8 cellular contexts compared by ENCODE assay signal in genomic region chr7:100126931-100127865, GRCh38. TPM values are rescaled to one million over a fixed set of nuclear protein-coding genes. Genes with fewer than 3 reads are reported as not detected.
A peak's percentile ranks its signal among the peaks of the same experiment; 100 is the strongest.
DNase-seq lines count a peak whose midpoint lies in the region; ATAC-seq and TF ChIP-seq lines count a peak whose summit lies in the region.

Gene MBLAC1 (plus strand): TSS chr7:100126967. CDS start chr7:100127396, 429 bp downstream.

- peak within 1 kb of the TSS; percentile 62 for H2AFZ ChIP-seq in SU-DHL-6 (ENCODE audit: low read depth, low read length, severe bottlenecking)
- H2AFZ ChIP-seq in parathyroid adenoma = peak within 1 kb of the TSS; percentile 90

- DNase-seq in NCI-H1417 treated with DMSO at 0.1 percent for 48 hours (lab: John Stamatoyannopoulos, UW) = peak; percentile 87
- DNase-seq in activated naive CD8-positive, alpha-beta T cell treated with anti-CD3 and anti-CD28 coated beads, Interleukin-2, amount 50 U/mL, for 24 hours = peak; percentile 90
- peak; percentile 92 to 96 for DNase-seq in cardiac muscle cell (ENCODE audit: low read depth in 1 of 2, low spot score in 1 of 2)
- peak; percentile 86 to 93 for DNase-seq in tibial artery

- H3K4me2 ChIP-seq in SU-DHL-6 (ENCODE audit: low read depth, low read length, poor library complexity, severe bottlenecking) (peak within 1 kb of the TSS; percentile 94), parathyroid adenoma (ENCODE audit: low read length) (peak within 1 kb of the TSS; percentile 96)

- H3K4me1 Mint-ChIP-seq in activated naive CD8-positive, alpha-beta T cell treated with anti-CD3 and anti-CD28 coated beads, Interleukin-2, amount 50 U/mL, for 24 hours = peaks cover 43% of the 10 kb centered on the region

- peak within 1 kb of the TSS; percentile 99 for H3K4me3 Mint-ChIP-seq in activated naive CD8-positive, alpha-beta T cell treated with anti-CD3 and anti-CD28 coated beads, Interleukin-2, amount 50 U/mL, for 24 hours

- no peaks in the 10 kb centered on the region for H3K27me3 Mint-ChIP-seq in activated naive CD8-positive, alpha-beta T cell treated with anti-CD3 and anti-CD28 coated beads, Interleukin-2, amount 50 U/mL, for 24 hours

- intact Hi-C loops in tibial artery (cut with DNase I; ENCODE audit: low total_unique reads) = loop anchor here (2.0 kb wide), 1 partner anchor 26 kb away; the partner anchor contains the start of genes AP4M1 and MCM7

- H4K20me1 ChIP-seq in SU-DHL-6 (ENCODE audit: low read depth, low read length) = no peaks in the 10 kb centered on the region

- H3K4me3 ChIP-seq in GM08714 (ENCODE audit: low read length) = peak within 1 kb of the TSS; percentile 86
- H3K4me3 ChIP-seq in SU-DHL-6 (ENCODE audit: insufficient read depth, low read length, poor library complexity, severe bottlenecking) = peak within 1 kb of the TSS; percentile 71
- H3K4me3 ChIP-seq in cardiac muscle cell = peak within 1 kb of the TSS; percentile 46
- peak within 1 kb of the TSS; percentile 85 for H3K4me3 ChIP-seq in parathyroid adenoma (ENCODE audit: low read depth, low read length)
- H3K4me3 ChIP-seq in tibial artery = peak within 1 kb of the TSS; percentile 68 to 88

- H3K27ac Mint-ChIP-seq in activated naive CD8-positive, alpha-beta T cell treated with anti-CD3 and anti-CD28 coated beads, Interleukin-2, amount 50 U/mL, for 24 hours = peak within 1 kb of the TSS; percentile 99

- H3K27me3 ChIP-seq in SU-DHL-6 (ENCODE audit: low read length) (no peaks in the 10 kb centered on the region), cardiac muscle cell (no peaks in the 10 kb centered on the region), parathyroid adenoma (ENCODE audit: control insufficient read depth, insufficient read depth, low read length) (no peaks in the 10 kb centered on the region), tibial artery (no peaks in the 10 kb centered on the region)

- H3K4me1 ChIP-seq in cardiac muscle cell (ENCODE audit: low read depth) = no peaks in the 10 kb centered on the region
- no peaks in the 10 kb centered on the region for H3K4me1 ChIP-seq in parathyroid adenoma
- H3K4me1 ChIP-seq in tibial artery = peaks cover 0 to 34% (median 15%) of the 10 kb centered on the region in 4 donors

- H3K9me2 ChIP-seq in SU-DHL-6 (replicated peaks; ENCODE audit: insufficient read depth, low read length) = no peaks in the 10 kb centered on the region

- H3K9me3 ChIP-seq in SU-DHL-6 (ENCODE audit: insufficient read depth, low read length) (no peaks in the 10 kb centered on the region), cardiac muscle cell (ENCODE audit: low read depth) (no peaks in the 10 kb centered on the region), parathyroid adenoma (ENCODE audit: control insufficient read depth, low read length) (no peaks in the 10 kb centered on the region), tibial artery (no peaks in the 10 kb centered on the region)

- H3K9ac ChIP-seq in SU-DHL-6 (ENCODE audit: low read length) (peak within 1 kb of the TSS; percentile 84), parathyroid adenoma (peak within 1 kb of the TSS; percentile 81)

- H3K79me2 ChIP-seq in SU-DHL-6 (ENCODE audit: insufficient read depth, low read length) (peaks cover 14% of the 10 kb centered on the region), parathyroid adenoma (no peaks in the 10 kb centered on the region)

- TF ChIP-seq CTCF in SU-DHL-6 (IDR thresholded peaks at IDR 0.05; ENCODE audit: insufficient read depth, low read length, poor library complexity, severe bottlenecking) = no peak
- no peak for TF ChIP-seq CTCF in cardiac muscle cell (IDR thresholded peaks at IDR 0.05; ENCODE audit: low read depth, low read length)
- TF ChIP-seq CTCF in parathyroid adenoma (IDR thresholded peaks at IDR 0.05) = no peak
- peak in 1 of 2 experiments; percentile 2 for TF ChIP-seq CTCF in tibial artery (IDR thresholded peaks at IDR 0.05)

- no peaks in the 10 kb centered on the region for H3K36me3 ChIP-seq in SU-DHL-6 (ENCODE audit: low read length)
- H3K36me3 ChIP-seq in cardiac muscle cell = no peaks in the 10 kb centered on the region
- H3K36me3 ChIP-seq in parathyroid adenoma (ENCODE audit: control insufficient read depth, insufficient read depth, low read length) = no peaks in the 10 kb centered on the region
- peaks cover 0 to 25% (median 4%) of the 10 kb centered on the region in 3 donors for H3K36me3 ChIP-seq in tibial artery

- H3K27ac ChIP-seq in SU-DHL-6 (ENCODE audit: low read depth, low read length) (peak within 1 kb of the TSS; percentile 92), cardiac muscle cell (peak within 1 kb of the TSS; percentile 93), parathyroid adenoma (peak within 1 kb of the TSS; percentile 98), tibial artery (peak within 1 kb of the TSS; percentile 82 to 87)

- peak; percentile 74 for ATAC-seq in HG02642 (IDR thresholded peaks at IDR 0.05; ENCODE audit: poor library complexity, unreplicated experiment)
- peak; percentile 67 for ATAC-seq in activated naive CD8-positive, alpha-beta T cell treated with anti-CD3 and anti-CD28 coated beads, Interleukin-2, amount 50 U/mL, for 24 hours

- peaks cover 9% of the 10 kb centered on the region for H3K36me3 Mint-ChIP-seq in activated naive CD8-positive, alpha-beta T cell treated with anti-CD3 and anti-CD28 coated beads, Interleukin-2, amount 50 U/mL, for 24 hours (ENCODE audit: low read depth)

- no peaks in the 10 kb centered on the region for H3K9me3 Mint-ChIP-seq in activated naive CD8-positive, alpha-beta T cell treated with anti-CD3 and anti-CD28 coated beads, Interleukin-2, amount 50 U/mL, for 24 hours

- peaks cover 31% of the 10 kb centered on the region for H3F3A ChIP-seq in SU-DHL-6 (ENCODE audit: insufficient read depth)

RNA-seq across cellular contexts. Expression of gene MBLAC1, which starts in this region (rescaled TPM):
- total RNA-seq in cardiac muscle cell = 3.7 and 4.2 TPM in 2 replicates
- 4.3 and 5.1 TPM in 2 replicates for polyA plus RNA-seq in cardiac muscle cell

Comparison
In these comparisons a context has a peak if more than half of its experiments do, and no peak if none do; other contexts are left out.
1. Peak in every context shown above with its lines: DNase-seq, ATAC-seq, H3K4me3 ChIP-seq and H3K27ac ChIP-seq.